1 cellular context compared by ENCODE assay signal in genomic region chr3:14352002-14352627, GRCh38.
TF ChIP-seq lines count a peak whose summit lies in the region.

No MANE protein-coding gene starts in this region.

TF ChIP-seq in K562, 482 proteins besides CTCF, POLR2A, EP300 and RAD21 (continued from another document and continues in another):
- TF ChIP-seq, protein P1, sequence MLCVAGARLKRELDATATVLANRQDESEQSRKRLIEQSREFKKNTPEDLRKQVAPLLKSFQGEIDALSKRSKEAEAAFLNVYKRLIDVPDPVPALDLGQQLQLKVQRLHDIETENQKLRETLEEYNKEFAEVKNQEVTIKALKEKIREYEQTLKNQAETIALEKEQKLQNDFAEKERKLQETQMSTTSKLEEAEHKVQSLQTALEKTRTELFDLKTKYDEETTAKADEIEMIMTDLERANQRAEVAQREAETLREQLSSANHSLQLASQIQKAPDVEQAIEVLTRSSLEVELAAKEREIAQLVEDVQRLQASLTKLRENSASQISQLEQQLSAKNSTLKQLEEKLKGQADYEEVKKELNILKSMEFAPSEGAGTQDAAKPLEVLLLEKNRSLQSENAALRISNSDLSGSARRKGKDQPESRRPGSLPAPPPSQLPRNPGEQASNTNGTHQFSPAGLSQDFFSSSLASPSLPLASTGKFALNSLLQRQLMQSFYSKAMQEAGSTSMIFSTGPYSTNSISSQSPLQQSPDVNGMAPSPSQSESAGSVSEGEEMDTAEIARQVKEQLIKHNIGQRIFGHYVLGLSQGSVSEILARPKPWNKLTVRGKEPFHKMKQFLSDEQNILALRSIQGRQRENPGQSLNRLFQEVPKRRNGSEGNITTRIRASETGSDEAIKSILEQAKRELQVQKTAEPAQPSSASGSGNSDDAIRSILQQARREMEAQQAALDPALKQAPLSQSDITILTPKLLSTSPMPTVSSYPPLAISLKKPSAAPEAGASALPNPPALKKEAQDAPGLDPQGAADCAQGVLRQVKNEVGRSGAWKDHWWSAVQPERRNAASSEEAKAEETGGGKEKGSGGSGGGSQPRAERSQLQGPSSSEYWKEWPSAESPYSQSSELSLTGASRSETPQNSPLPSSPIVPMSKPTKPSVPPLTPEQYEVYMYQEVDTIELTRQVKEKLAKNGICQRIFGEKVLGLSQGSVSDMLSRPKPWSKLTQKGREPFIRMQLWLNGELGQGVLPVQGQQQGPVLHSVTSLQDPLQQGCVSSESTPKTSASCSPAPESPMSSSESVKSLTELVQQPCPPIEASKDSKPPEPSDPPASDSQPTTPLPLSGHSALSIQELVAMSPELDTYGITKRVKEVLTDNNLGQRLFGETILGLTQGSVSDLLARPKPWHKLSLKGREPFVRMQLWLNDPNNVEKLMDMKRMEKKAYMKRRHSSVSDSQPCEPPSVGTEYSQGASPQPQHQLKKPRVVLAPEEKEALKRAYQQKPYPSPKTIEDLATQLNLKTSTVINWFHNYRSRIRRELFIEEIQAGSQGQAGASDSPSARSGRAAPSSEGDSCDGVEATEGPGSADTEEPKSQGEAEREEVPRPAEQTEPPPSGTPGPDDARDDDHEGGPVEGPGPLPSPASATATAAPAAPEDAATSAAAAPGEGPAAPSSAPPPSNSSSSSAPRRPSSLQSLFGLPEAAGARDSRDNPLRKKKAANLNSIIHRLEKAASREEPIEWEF (CRISPR knock-in tag; IDR thresholded peaks at IDR 0.05) = no peak
- TF ChIP-seq ZC3H8 (IDR thresholded peaks at IDR 0.05) (no peak), THRB (CRISPR knock-in tag; conservative IDR thresholded peaks at IDR 0.05) (0 out of 2 replicates have a peak, but pooled peaks have one; percentile 28), CEBPG (CRISPR knock-in tag; IDR thresholded peaks at IDR 0.05) (peak; percentile 97), CEBPG (tag; conservative IDR thresholded peaks at IDR 0.05 in 1 of 2, IDR thresholded peaks at IDR 0.05 in 1 of 2) (peak; percentile 91 to 96), EP400 (IDR thresholded peaks at IDR 0.05) (peak; percentile 83), TCF3 (CRISPR knock-in tag; IDR thresholded peaks at IDR 0.05) (peak; percentile 60), DMBX1 (CRISPR knock-in tag; IDR thresholded peaks at IDR 0.05; ENCODE audit: borderline replicate concordance) (0 out of 2 replicates have a peak, but pooled peaks have one; percentile 56), HNRNPLL (IDR thresholded peaks at IDR 0.05; ENCODE audit: low read depth, low read length, poor library complexity, severe bottlenecking) (no peak), TCFL5 (CRISPR knock-in tag; conservative IDR thresholded peaks at IDR 0.05) (no peak), BACH1 (tag; IDR thresholded peaks at IDR 0.05) (peak; percentile 29; the same call in 1 of the 2 replicates), PHF20 (IDR thresholded peaks at IDR 0.05; ENCODE audit: partially characterized antibody) (no peak), RBM14 (IDR thresholded peaks at IDR 0.05; ENCODE audit: borderline replicate concordance, insufficient read depth, low read depth, low read length) (no peak), MBD2 (IDR thresholded peaks at IDR 0.05; ENCODE audit: borderline replicate concordance, low read depth) (peak; percentile 47; the same call in 1 of the 2 replicates), HLTF (IDR thresholded peaks at IDR 0.05) (no peak), CBFA2T2 (conservative IDR thresholded peaks at IDR 0.05) (peak; percentile 81), MCM5 (IDR thresholded peaks at IDR 0.05; ENCODE audit: low read depth) (no peak), ZNF75A (CRISPR knock-in tag; IDR thresholded peaks at IDR 0.05) (no peak), CXXC5 (CRISPR knock-in tag; IDR thresholded peaks at IDR 0.05) (0 out of 2 replicates have a peak, but pooled peaks have one; percentile 35), KLF1 (tag; IDR thresholded peaks at IDR 0.05) (peak; percentile 87), SP1 (CRISPR knock-in tag; IDR thresholded peaks at IDR 0.05) (peak; percentile 82), ZNF347 (CRISPR knock-in tag; IDR thresholded peaks at IDR 0.05; ENCODE audit: low read depth) (no peak), RBM39 (optimal IDR thresholded peaks at IDR 0.05; ENCODE audit: low read depth, low read length) (peak; percentile 75), NFATC3 (IDR thresholded peaks at IDR 0.05) (no peak), POU5F1 (IDR thresholded peaks at IDR 0.05; ENCODE audit: borderline replicate concordance, low read depth, low read length, partially characterized antibody) (no peak), HMGXB4 (CRISPR knock-in tag; IDR thresholded peaks at IDR 0.05) (0 out of 2 replicates have a peak, but pooled peaks have one; percentile 39), ZNF12 (CRISPR knock-in tag; IDR thresholded peaks at IDR 0.05) (no peak), JUND (IDR thresholded peaks at IDR 0.05; ENCODE audit: borderline replicate concordance, low read depth, low read length) (0 out of 2 replicates have a peak, but pooled peaks have one; percentile 28), JUND (tag; IDR thresholded peaks at IDR 0.05; ENCODE audit: borderline replicate concordance, low read depth, low read length) (peak; percentile 70; the same call in 2 of the 3 replicates)
- TF ChIP-seq, protein P2, sequence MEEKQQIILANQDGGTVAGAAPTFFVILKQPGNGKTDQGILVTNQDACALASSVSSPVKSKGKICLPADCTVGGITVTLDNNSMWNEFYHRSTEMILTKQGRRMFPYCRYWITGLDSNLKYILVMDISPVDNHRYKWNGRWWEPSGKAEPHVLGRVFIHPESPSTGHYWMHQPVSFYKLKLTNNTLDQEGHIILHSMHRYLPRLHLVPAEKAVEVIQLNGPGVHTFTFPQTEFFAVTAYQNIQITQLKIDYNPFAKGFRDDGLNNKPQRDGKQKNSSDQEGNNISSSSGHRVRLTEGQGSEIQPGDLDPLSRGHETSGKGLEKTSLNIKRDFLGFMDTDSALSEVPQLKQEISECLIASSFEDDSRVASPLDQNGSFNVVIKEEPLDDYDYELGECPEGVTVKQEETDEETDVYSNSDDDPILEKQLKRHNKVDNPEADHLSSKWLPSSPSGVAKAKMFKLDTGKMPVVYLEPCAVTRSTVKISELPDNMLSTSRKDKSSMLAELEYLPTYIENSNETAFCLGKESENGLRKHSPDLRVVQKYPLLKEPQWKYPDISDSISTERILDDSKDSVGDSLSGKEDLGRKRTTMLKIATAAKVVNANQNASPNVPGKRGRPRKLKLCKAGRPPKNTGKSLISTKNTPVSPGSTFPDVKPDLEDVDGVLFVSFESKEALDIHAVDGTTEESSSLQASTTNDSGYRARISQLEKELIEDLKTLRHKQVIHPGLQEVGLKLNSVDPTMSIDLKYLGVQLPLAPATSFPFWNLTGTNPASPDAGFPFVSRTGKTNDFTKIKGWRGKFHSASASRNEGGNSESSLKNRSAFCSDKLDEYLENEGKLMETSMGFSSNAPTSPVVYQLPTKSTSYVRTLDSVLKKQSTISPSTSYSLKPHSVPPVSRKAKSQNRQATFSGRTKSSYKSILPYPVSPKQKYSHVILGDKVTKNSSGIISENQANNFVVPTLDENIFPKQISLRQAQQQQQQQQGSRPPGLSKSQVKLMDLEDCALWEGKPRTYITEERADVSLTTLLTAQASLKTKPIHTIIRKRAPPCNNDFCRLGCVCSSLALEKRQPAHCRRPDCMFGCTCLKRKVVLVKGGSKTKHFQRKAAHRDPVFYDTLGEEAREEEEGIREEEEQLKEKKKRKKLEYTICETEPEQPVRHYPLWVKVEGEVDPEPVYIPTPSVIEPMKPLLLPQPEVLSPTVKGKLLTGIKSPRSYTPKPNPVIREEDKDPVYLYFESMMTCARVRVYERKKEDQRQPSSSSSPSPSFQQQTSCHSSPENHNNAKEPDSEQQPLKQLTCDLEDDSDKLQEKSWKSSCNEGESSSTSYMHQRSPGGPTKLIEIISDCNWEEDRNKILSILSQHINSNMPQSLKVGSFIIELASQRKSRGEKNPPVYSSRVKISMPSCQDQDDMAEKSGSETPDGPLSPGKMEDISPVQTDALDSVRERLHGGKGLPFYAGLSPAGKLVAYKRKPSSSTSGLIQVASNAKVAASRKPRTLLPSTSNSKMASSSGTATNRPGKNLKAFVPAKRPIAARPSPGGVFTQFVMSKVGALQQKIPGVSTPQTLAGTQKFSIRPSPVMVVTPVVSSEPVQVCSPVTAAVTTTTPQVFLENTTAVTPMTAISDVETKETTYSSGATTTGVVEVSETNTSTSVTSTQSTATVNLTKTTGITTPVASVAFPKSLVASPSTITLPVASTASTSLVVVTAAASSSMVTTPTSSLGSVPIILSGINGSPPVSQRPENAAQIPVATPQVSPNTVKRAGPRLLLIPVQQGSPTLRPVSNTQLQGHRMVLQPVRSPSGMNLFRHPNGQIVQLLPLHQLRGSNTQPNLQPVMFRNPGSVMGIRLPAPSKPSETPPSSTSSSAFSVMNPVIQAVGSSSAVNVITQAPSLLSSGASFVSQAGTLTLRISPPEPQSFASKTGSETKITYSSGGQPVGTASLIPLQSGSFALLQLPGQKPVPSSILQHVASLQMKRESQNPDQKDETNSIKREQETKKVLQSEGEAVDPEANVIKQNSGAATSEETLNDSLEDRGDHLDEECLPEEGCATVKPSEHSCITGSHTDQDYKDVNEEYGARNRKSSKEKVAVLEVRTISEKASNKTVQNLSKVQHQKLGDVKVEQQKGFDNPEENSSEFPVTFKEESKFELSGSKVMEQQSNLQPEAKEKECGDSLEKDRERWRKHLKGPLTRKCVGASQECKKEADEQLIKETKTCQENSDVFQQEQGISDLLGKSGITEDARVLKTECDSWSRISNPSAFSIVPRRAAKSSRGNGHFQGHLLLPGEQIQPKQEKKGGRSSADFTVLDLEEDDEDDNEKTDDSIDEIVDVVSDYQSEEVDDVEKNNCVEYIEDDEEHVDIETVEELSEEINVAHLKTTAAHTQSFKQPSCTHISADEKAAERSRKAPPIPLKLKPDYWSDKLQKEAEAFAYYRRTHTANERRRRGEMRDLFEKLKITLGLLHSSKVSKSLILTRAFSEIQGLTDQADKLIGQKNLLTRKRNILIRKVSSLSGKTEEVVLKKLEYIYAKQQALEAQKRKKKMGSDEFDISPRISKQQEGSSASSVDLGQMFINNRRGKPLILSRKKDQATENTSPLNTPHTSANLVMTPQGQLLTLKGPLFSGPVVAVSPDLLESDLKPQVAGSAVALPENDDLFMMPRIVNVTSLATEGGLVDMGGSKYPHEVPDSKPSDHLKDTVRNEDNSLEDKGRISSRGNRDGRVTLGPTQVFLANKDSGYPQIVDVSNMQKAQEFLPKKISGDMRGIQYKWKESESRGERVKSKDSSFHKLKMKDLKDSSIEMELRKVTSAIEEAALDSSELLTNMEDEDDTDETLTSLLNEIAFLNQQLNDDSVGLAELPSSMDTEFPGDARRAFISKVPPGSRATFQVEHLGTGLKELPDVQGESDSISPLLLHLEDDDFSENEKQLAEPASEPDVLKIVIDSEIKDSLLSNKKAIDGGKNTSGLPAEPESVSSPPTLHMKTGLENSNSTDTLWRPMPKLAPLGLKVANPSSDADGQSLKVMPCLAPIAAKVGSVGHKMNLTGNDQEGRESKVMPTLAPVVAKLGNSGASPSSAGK (IDR thresholded peaks at IDR 0.05) = peak; percentile 96
- TF ChIP-seq, protein P3, sequence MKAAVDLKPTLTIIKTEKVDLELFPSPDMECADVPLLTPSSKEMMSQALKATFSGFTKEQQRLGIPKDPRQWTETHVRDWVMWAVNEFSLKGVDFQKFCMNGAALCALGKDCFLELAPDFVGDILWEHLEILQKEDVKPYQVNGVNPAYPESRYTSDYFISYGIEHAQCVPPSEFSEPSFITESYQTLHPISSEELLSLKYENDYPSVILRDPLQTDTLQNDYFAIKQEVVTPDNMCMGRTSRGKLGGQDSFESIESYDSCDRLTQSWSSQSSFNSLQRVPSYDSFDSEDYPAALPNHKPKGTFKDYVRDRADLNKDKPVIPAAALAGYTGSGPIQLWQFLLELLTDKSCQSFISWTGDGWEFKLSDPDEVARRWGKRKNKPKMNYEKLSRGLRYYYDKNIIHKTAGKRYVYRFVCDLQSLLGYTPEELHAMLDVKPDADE (conservative IDR thresholded peaks at IDR 0.05; ENCODE audit: control insufficient read depth, low read depth, low read length) = peak; percentile 32; the same call in 1 of the 2 replicates
- TF ChIP-seq, protein P4, sequence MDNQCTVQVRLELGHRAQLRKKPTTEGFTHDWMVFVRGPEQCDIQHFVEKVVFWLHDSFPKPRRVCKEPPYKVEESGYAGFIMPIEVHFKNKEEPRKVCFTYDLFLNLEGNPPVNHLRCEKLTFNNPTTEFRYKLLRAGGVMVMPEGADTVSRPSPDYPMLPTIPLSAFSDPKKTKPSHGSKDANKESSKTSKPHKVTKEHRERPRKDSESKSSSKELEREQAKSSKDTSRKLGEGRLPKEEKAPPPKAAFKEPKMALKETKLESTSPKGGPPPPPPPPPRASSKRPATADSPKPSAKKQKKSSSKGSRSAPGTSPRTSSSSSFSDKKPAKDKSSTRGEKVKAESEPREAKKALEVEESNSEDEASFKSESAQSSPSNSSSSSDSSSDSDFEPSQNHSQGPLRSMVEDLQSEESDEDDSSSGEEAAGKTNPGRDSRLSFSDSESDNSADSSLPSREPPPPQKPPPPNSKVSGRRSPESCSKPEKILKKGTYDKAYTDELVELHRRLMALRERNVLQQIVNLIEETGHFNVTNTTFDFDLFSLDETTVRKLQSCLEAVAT (IDR thresholded peaks at IDR 0.05) = no peak
- TF ChIP-seq, protein P5, sequence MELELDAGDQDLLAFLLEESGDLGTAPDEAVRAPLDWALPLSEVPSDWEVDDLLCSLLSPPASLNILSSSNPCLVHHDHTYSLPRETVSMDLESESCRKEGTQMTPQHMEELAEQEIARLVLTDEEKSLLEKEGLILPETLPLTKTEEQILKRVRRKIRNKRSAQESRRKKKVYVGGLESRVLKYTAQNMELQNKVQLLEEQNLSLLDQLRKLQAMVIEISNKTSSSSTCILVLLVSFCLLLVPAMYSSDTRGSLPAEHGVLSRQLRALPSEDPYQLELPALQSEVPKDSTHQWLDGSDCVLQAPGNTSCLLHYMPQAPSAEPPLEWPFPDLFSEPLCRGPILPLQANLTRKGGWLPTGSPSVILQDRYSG (tag; conservative IDR thresholded peaks at IDR 0.05; ENCODE audit: low read depth) = peak; percentile 55
